ENCODE assay signal across 9 cellular contexts in the genomic region with DNA sequence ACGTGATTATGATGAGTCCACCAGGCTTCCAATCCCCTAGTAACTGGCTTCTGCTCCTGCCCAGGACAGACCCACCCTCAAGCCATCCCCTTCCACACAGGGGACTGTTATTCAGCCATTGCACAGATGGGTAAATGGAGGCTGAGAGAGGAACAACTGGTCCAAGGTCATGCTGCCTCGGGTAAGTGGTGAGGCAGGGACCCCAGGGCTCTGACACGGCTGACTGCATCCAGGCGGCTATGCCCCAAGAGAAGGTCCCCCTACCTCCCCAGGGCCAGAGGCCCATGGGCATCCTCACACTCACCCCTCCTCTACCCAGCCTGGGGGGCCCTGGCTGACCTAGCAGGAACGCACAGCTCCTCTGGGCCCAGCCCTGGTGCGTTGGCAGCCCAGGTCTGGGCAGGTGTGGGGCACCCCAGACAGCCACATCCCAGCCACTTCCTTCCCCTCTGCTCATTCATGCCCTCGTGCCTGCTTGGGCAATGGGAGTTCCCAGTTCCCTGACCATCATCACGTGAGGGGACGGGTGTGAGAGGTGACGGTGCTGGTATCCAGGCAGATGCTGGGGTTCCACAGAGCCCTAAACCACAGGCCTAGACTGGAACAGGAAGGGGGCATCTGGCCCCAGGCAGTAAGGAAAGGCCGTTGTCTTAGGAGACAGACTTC. TPM values are rescaled to one million over a fixed set of nuclear protein-coding genes. Genes with fewer than 3 reads are reported as not detected.
A peak's percentile ranks its signal among the peaks of the same experiment; 100 is the strongest.
DNase-seq lines count a peak whose midpoint lies in the region; ATAC-seq, FAIRE-seq and TF ChIP-seq lines count a peak whose summit lies in the region.
"Had no signal": no experiment of that assay in that cellular context is flagged by ENCODE, and none has a peak within 500 bp of the region (broad histone marks: within the 10 kb centered on the region; RNA-seq: fewer than 3 reads in every experiment).

No MANE protein-coding gene starts in this region.

- peak overlapping the region in 1 of 2 experiments; percentile 44 for H3K14ac ChIP-seq in mesenchymal stem cell (ENCODE audit: low read length in 2 of 2)

- H3K4me1 ChIP-seq in mesenchymal stem cell (ENCODE audit: control insufficient read depth, insufficient read depth, low read depth, low read length) (peaks cover 66% of the 10 kb centered on the region), uterus (peaks cover 0 to 22% of the 10 kb centered on the region in 2 donors)

- H2BK120ac ChIP-seq in mesenchymal stem cell (ENCODE audit: low read depth, low read length) = no peak overlapping the region

- no peak overlapping the region for H2BK12ac ChIP-seq in mesenchymal stem cell (ENCODE audit: low read length in 2 of 2)

- H3K36me3 Mint-ChIP-seq in activated naive CD4-positive, alpha-beta T cell treated with anti-CD3 and anti-CD28 coated beads for 36 hours (ENCODE audit: low read depth) = peaks cover 10% of the 10 kb centered on the region

- FAIRE-seq in HTR-8/SVneo (lab: Jason Lieb, UNC) = no peak

- peak overlapping the region; percentile 86 for H3K9ac ChIP-seq in mesenchymal stem cell (ENCODE audit: low read length)

- H3K4ac ChIP-seq in mesenchymal stem cell (ENCODE audit: low read depth in 1 of 2, low read length in 2 of 2) = no peak overlapping the region

- H2BK15ac ChIP-seq in mesenchymal stem cell (ENCODE audit: low read depth, poor library complexity, severe bottlenecking) = no peak overlapping the region

- intact Hi-C loops in activated naive CD4-positive, alpha-beta T cell treated with anti-CD3 and anti-CD28 coated beads for 36 hours (cut with micrococcal nuclease) = no loop called here
- intact Hi-C loops in uterus (cut with DNase I; ENCODE audit: low total_unique reads) = no loop called here

- H4K91ac ChIP-seq in mesenchymal stem cell (ENCODE audit: low read length) = no peak overlapping the region

- H3K27ac ChIP-seq in angular gyrus (ENCODE audit: low read depth, low read length) = peak overlapping the region; percentile 81
- H3K27ac ChIP-seq in mesenchymal stem cell (ENCODE audit: low read length, poor library complexity, severe bottlenecking) = peak overlapping the region; percentile 85
- H3K27ac ChIP-seq in uterus = peak overlapping the region; percentile 0 to 46

- peak overlapping the region; percentile 10 for H4K8ac ChIP-seq in mesenchymal stem cell (ENCODE audit: low read length)

- H3K9me3 ChIP-seq in mesenchymal stem cell (ENCODE audit: control insufficient read depth, low read length) = no peaks in the 10 kb centered on the region
- no peaks in the 10 kb centered on the region for H3K9me3 ChIP-seq in uterus

- peak; percentile 31 for DNase-seq in activated naive CD4-positive, alpha-beta T cell treated with anti-CD3 and anti-CD28 coated beads for 36 hours
- no peak for DNase-seq in activated naive CD4-positive, alpha-beta T cell (lab: John Stamatoyannopoulos, UW)
- DNase-seq in mesenchymal stem cell (no peak), uterus (peak in 1 of 2 donors; percentile 43), HTR-8/SVneo (ENCODE audit: insufficient read length, low spot score) (no peak), ureter (ENCODE audit: low spot score) (no peak)
- DNase-seq: NCI-H2171 treated with DMSO at 0.1 percent for 48 hours had no signal

- peaks cover 42 to 69% of the 10 kb centered on the region in 2 experiments for H3K36me3 ChIP-seq in mesenchymal stem cell (ENCODE audit: control insufficient read depth in 1 of 2, insufficient read depth in 2 of 2, low read depth in 1 of 2, low read length in 2 of 2)
- no peaks in the 10 kb centered on the region for H3K36me3 ChIP-seq in uterus

- H3K9me3 Mint-ChIP-seq in activated naive CD4-positive, alpha-beta T cell treated with anti-CD3 and anti-CD28 coated beads for 36 hours = no peaks in the 10 kb centered on the region

- peak overlapping the region; percentile 72 for H2AK5ac ChIP-seq in mesenchymal stem cell (ENCODE audit: low read length, severe bottlenecking)

- no peak for ATAC-seq in GM19035 (IDR thresholded peaks at IDR 0.05; ENCODE audit: unreplicated experiment)

- H3K27me3 ChIP-seq in mesenchymal stem cell (ENCODE audit: control insufficient read depth in 1 of 2, insufficient read depth in 1 of 2, low read length in 2 of 2) (no peaks in the 10 kb centered on the region), uterus (no peaks in the 10 kb centered on the region)

- no peak overlapping the region for H3K23ac ChIP-seq in mesenchymal stem cell (ENCODE audit: low read length in 2 of 2)

- no peak overlapping the region for H2AFZ ChIP-seq in mesenchymal stem cell (ENCODE audit: low read depth, low read length)

- no peak for TF ChIP-seq POLR2A in uterus (IDR thresholded peaks at IDR 0.05)

- H3K27me3 Mint-ChIP-seq in activated naive CD4-positive, alpha-beta T cell treated with anti-CD3 and anti-CD28 coated beads for 36 hours (ENCODE audit: low read depth) = no peaks in the 10 kb centered on the region

- H3K79me1 ChIP-seq in mesenchymal stem cell (replicated peaks; ENCODE audit: low read length, poor library complexity, severe bottlenecking) = peaks cover 46% of the 10 kb centered on the region

- H3K4me3 Mint-ChIP-seq in activated naive CD4-positive, alpha-beta T cell treated with anti-CD3 and anti-CD28 coated beads for 36 hours = no peak overlapping the region

- H3K4me1 Mint-ChIP-seq in activated naive CD4-positive, alpha-beta T cell treated with anti-CD3 and anti-CD28 coated beads for 36 hours (ENCODE audit: low read depth) = peaks cover 46% of the 10 kb centered on the region

- peak overlapping the region in 1 of 2 experiments; percentile 54 for H3K18ac ChIP-seq in mesenchymal stem cell (ENCODE audit: low read depth in 1 of 2, low read length in 2 of 2)

- 95% methylated on average over 11 of the region's 11 CpGs for WGBS in mesenchymal stem cell

- peak overlapping the region; percentile 78 for H3K27ac Mint-ChIP-seq in activated naive CD4-positive, alpha-beta T cell treated with anti-CD3 and anti-CD28 coated beads for 36 hours

- no peak overlapping the region for H2BK5ac ChIP-seq in mesenchymal stem cell (ENCODE audit: low read depth, low read length, poor library complexity, severe bottlenecking)

- CTCF ChIA-PET in activated naive CD4-positive, alpha-beta T cell treated with anti-CD3 and anti-CD28 coated beads for 36 hours (lab: Charles Lee) = interaction anchor here (3.2 kb wide), 1 partner anchor 32 kb away, joined by 11 read pairs; no protein-coding TSS in a partner anchor

- H3K4me2 ChIP-seq in mesenchymal stem cell (ENCODE audit: low read length, poor library complexity, severe bottlenecking) = peak overlapping the region; percentile 26

- H3K4me3 ChIP-seq in mesenchymal stem cell (ENCODE audit: insufficient read depth in 1 of 2, low read depth in 1 of 2, low read length in 2 of 2) = no peak overlapping the region
- H3K4me3 ChIP-seq in uterus = no peak overlapping the region

- TF ChIP-seq CTCF in uterus (IDR thresholded peaks at IDR 0.05) = no peak

RNA-seq across cellular contexts. Expression of a gene that starts 8.5 kb away (rescaled TPM):
- 10 to 100 TPM; 29.5 to 32.5 TPM for total RNA-seq in activated naive CD4-positive, alpha-beta T cell treated with anti-CD3 and anti-CD28 coated beads for 36 hours
- polyA plus RNA-seq in mesenchymal stem cell (2013, experiment 1 of 2) = 30.8 TPM
- 27.5 TPM for polyA plus RNA-seq in mesenchymal stem cell (2013, experiment 2 of 2)
- 10 to 100 TPM; 14.1 to 67.9 (median 30.3) TPM for total RNA-seq in uterus
- total RNA-seq in ureter = 57.9 TPM

RNA-seq across cellular contexts. Expression of a gene that starts 50.7 kb away (rescaled TPM):
- 1 to 10 TPM; 2.1 to 2.2 TPM for total RNA-seq in activated naive CD4-positive, alpha-beta T cell treated with anti-CD3 and anti-CD28 coated beads for 36 hours
- 0.57 TPM for polyA plus RNA-seq in mesenchymal stem cell (2013, experiment 1 of 2)
- 0.55 TPM for polyA plus RNA-seq in mesenchymal stem cell (2013, experiment 2 of 2)
- total RNA-seq in uterus = 1 to 10 TPM in 1 of 4 donors, under 1 TPM in 2, not detected in 1; 0.26 to 1.4 (median 0.62) TPM
- total RNA-seq in ureter = 3.0 TPM

RNA-seq across cellular contexts. Expression of a gene that starts 51.2 kb away (rescaled TPM):
- 1 to 10 TPM; 3.9 to 4.7 TPM for total RNA-seq in activated naive CD4-positive, alpha-beta T cell treated with anti-CD3 and anti-CD28 coated beads for 36 hours
- 15.3 TPM for polyA plus RNA-seq in mesenchymal stem cell (2013, experiment 1 of 2)
- 14.4 TPM for polyA plus RNA-seq in mesenchymal stem cell (2013, experiment 2 of 2)
- 10 to 100 TPM in 2 of 4 donors, 1 to 10 TPM in 2; 3.5 to 28.5 (median 9.8) TPM for total RNA-seq in uterus
- total RNA-seq in ureter = 17.2 TPM

Comparison
In these comparisons a context has a peak if more than half of its experiments do, and no peak if none do; other contexts are left out.
1. H3K27ac ChIP-seq: peak in every context shown above with its lines; median percentile 85 in mesenchymal stem cell; 81 in angular gyrus; 23 in uterus.